9 cellular contexts compared by ENCODE assay signal in genomic region chr10:29621161-29621560, GRCh38. TPM values are rescaled to one million over a fixed set of nuclear protein-coding genes. Genes with fewer than 3 reads are reported as not detected.
DNase-seq lines count a peak whose midpoint lies in the region; ATAC-seq and TF ChIP-seq lines count a peak whose summit lies in the region.
"Had no signal": no experiment of that assay in that cellular context is flagged by ENCODE, and none has a peak within 500 bp of the region (broad histone marks: within the 10 kb centered on the region; RNA-seq: fewer than 3 reads in every experiment).

No MANE protein-coding gene starts in this region.

- no peak overlapping the region for H3K4me3 ChIP-seq in transverse colon

- DNase-seq in NCI-H2171 treated with DMSO at 0.1 percent for 48 hours (lab: John Stamatoyannopoulos, UW) (peak; percentile 87), dedifferentiated amniotic fluid mesenchymal stem cell (ENCODE audit: extremely low spot score) (peak; percentile 78), left lobe of liver (ENCODE audit: low spot score) (peak; percentile 21), transverse colon (no peak), COLO668 (lab: John Stamatoyannopoulos, UW; ENCODE audit: unreplicated experiment) (no peak)
- DNase-seq: PC-3 had no signal

- TF ChIP-seq EP300 in transverse colon (IDR thresholded peaks at IDR 0.05; ENCODE audit: low read depth) = no peak

- ATAC-seq in left lobe of liver (no peak), GM21723 (IDR thresholded peaks at IDR 0.05; ENCODE audit: unreplicated experiment) (no peak), GM19395 (IDR thresholded peaks at IDR 0.05; ENCODE audit: unreplicated experiment) (no peak), HG03565 (IDR thresholded peaks at IDR 0.05; ENCODE audit: unreplicated experiment) (no peak)
- ATAC-seq: PC-3 had no signal

- in situ Hi-C loops in transverse colon (cut with MboI; ENCODE audit: low pct_ligation_motif_present in 1 of 4, low pct_unique_long_range_greater_than_20kb in 1 of 4, low sequenced_read_pairs in 3 of 4) = no loop called here

- TF ChIP-seq POLR2A in transverse colon (IDR thresholded peaks at IDR 0.05) = no peak

- no peaks in the 10 kb centered on the region for H3K36me3 ChIP-seq in transverse colon

- WGBS in transverse colon (ENCODE audit: low coverage in 1 of 2), 2 donors = 68% methylated on average over 4 to 7 of the region's 7 CpGs

- no peak for TF ChIP-seq CTCF in transverse colon (IDR thresholded peaks at IDR 0.05)

- intact Hi-C loops in transverse colon (cut with DNase I; ENCODE audit: low total_unique reads) = no loop called here

- no peaks in the 10 kb centered on the region for H3K9me3 ChIP-seq in transverse colon

- H3K27ac ChIP-seq in transverse colon = peak overlapping the region; percentile 86 to 91 (median 88)

- H3K4me1 ChIP-seq in transverse colon = peaks cover 9 to 91% (median 47%) of the 10 kb centered on the region in 4 donors

- no peaks in the 10 kb centered on the region for H3K27me3 ChIP-seq in transverse colon

RNA-seq across cellular contexts. Expression of gene SVIL, which starts 13.6 kb away (rescaled TPM):
- total RNA-seq in left lobe of liver (16.2 TPM), transverse colon (100 to 1,000 TPM; 146 to 192 (median 156) TPM)

Comparison
In these comparisons a context has a peak if more than half of its experiments do, and no peak if none do; other contexts are left out.
1. DNase-seq: peak in NCI-H2171 treated with DMSO at 0.1 percent for 48 hours (single experiment), dedifferentiated amniotic fluid mesenchymal stem cell (single experiment) and left lobe of liver (single experiment); none in transverse colon (single experiment) and COLO668 (single experiment).